Comparison of ENCODE assay signal across 22 cellular contexts in the genomic region with DNA sequence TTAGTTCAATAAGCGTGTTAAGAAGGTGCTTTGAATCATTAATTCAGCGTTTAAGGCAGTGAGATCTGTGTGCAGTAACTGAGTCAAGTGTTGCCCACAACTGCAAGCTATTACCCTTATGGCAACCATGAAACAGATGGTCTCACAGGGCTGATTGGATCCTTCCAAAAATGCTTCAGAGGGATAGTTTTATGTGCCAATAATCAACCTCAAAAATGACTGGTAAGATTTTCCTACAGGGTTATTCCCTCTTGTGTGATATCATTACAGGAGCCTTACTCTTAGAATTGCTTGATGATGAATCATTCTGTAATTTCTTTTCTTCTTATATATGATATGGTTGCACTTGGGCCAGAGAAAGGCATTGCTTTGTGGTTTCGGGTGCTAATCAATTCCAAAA.
"Had no signal": no experiment of that assay in that cellular context is flagged by ENCODE, and none has a peak within 500 bp of the region (broad histone marks: within the 10 kb centered on the region; RNA-seq: fewer than 3 reads in every experiment).

No MANE protein-coding gene starts in this region.

- DNase-seq: MV-4-11, NCI-H1048, NCI-H1105, NCI-H1417, NCI-H1436 treated with DMSO at 0.1 percent for 48 hours, NCI-H1694, NCI-H187 treated with DMSO at 0.1 percent for 48 hours, NCI-H2029 treated with DMSO at 0.1 percent for 48 hours, NCI-H2227 treated with DMSO at 0.1 percent for 48 hours, NCI-H524 treated with DMSO at 0.1 percent for 48 hours, NCI-H69, NCI-H774, Right ventricle myocardium superior, RPMI8226, SIG-M5 had no signal

- H3K36me3 Mint-ChIP-seq: IgD-negative memory B cell had no signal

- H3K36me3 ChIP-seq: SJSA1 had no signal

- H3K27ac Mint-ChIP-seq: IgD-negative memory B cell had no signal

- H3K9me3 Mint-ChIP-seq: IgD-negative memory B cell had no signal

- H3K4me3 Mint-ChIP-seq: IgD-negative memory B cell had no signal

- FAIRE-seq: HTR-8/SVneo, K562, RCC 7860 had no signal

- H3K4me1 ChIP-seq: SJSA1 had no signal

- H3K9me3 ChIP-seq: SJSA1 had no signal

- H3K4me3 ChIP-seq: K562, SJSA1, SK-N-MC had no signal

- H3K4me2 ChIP-seq: KMS-11 had no signal

- H3K4me1 Mint-ChIP-seq: IgD-negative memory B cell had no signal

- H3K27me3 ChIP-seq: SJSA1 had no signal

- H3K9ac ChIP-seq: KMS-11 had no signal

- H3K27ac ChIP-seq: KMS-11, SJSA1, SK-N-MC had no signal

- H3K27me3 Mint-ChIP-seq: IgD-negative memory B cell had no signal
